ENCODE assay signal across 22 cellular contexts in genomic region chr19:36449059-36449670, GRCh38. TPM values are rescaled to one million over a fixed set of nuclear protein-coding genes. Genes with fewer than 3 reads are reported as not detected.
A peak's percentile ranks its signal among the peaks of the same experiment; 100 is the strongest.
DNase-seq lines count a peak whose midpoint lies in the region; ATAC-seq, FAIRE-seq and TF ChIP-seq lines count a peak whose summit lies in the region.
"Had no signal": no experiment of that assay in that cellular context is flagged by ENCODE, and none has a peak within 500 bp of the region (broad histone marks: within the 10 kb centered on the region; RNA-seq: fewer than 3 reads in every experiment).

No MANE protein-coding gene starts in this region.

- H3K9me3 ChIP-seq in adipocyte (ENCODE audit: control insufficient read depth, low read length) (peaks cover 95% of the 10 kb centered on the region), tibial artery (peaks cover 0 to 97% (median 78%) of the 10 kb centered on the region in 3 donors)
- H3K9me3 ChIP-seq: testis had no signal

- BruUV-seq in MCF 10A (replicated peaks; lab: Mats Ljungman, UMichigan), result no TSS peak

- H3K27ac ChIP-seq in GM23338 (ENCODE audit: low read depth) (no peak overlapping the region), tibial artery (no peak overlapping the region)
- H3K27ac ChIP-seq: breast epithelium, testis had no signal

- POLR2A ChIA-PET in MCF 10A (lab: Yijun Ruan, JAX), result interaction anchor here (0.6 kb wide), 1 partner anchor 41 kb away, joined by 3 read pairs; no protein-coding TSS in a partner anchor

- no peak overlapping the region for H3K9ac ChIP-seq in adipocyte (ENCODE audit: low read length)

- no peaks in the 10 kb centered on the region for H3K79me2 ChIP-seq in GM23338 (replicated peaks; ENCODE audit: insufficient read depth)

- H3K27me3 ChIP-seq in GM23338 (ENCODE audit: insufficient read depth) (no peaks in the 10 kb centered on the region), adipocyte (replicated peaks; ENCODE audit: control insufficient read depth, insufficient read depth, low read length) (no peaks in the 10 kb centered on the region), tibial artery (no peaks in the 10 kb centered on the region)
- H3K27me3 ChIP-seq: breast epithelium, testis had no signal

- H4K20me1 ChIP-seq in GM23338 (replicated peaks; ENCODE audit: insufficient read depth), result no peaks in the 10 kb centered on the region

- no peak for TF ChIP-seq POLR2A in lower leg skin (IDR thresholded peaks at IDR 0.05)

- H3K4me3 Mint-ChIP-seq in GM23338 (no peak overlapping the region), MCF 10A (ENCODE audit: unreplicated experiment) (no peak overlapping the region)
- H3K4me3 Mint-ChIP-seq: activated naive CD4-positive, alpha-beta T cell treated with anti-CD3 and anti-CD28 coated beads for 36 hours; T-helper 2 cell treated with Interferon-gamma antibody and Interleukin-4, amounts not matched to agents 5 μg/mL and 100 μg/mL, for 36 hours had no signal

- ATAC-seq in GM23338, result no peak
- ATAC-seq: SK-N-SH treated with all-trans-retinoic acid at 6 μM for 48 hours had no signal

- H3K9me3 Mint-ChIP-seq in GM23338 (peaks cover 74% of the 10 kb centered on the region), MCF 10A (ENCODE audit: unreplicated experiment) (peaks cover 24% of the 10 kb centered on the region)

- H3K4me1 Mint-ChIP-seq in GM23338 (no peaks in the 10 kb centered on the region), MCF 10A (ENCODE audit: insufficient read depth, unreplicated experiment) (no peaks in the 10 kb centered on the region)

- TF ChIP-seq CTCF in GM23338 (conservative IDR thresholded peaks at IDR 0.05; ENCODE audit: low read depth in 2 of 2), result no peak
- no peak for TF ChIP-seq CTCF in lower leg skin (IDR thresholded peaks at IDR 0.05)
- no peak for TF ChIP-seq CTCF in tibial artery (IDR thresholded peaks at IDR 0.05)
- no peak for TF ChIP-seq CTCF in MCF 10A (IDR thresholded peaks at IDR 0.05; ENCODE audit: unreplicated experiment)

- DNase-seq in GM23338 (ENCODE audit: low spot score), result peak; percentile 44
- no peak for DNase-seq in adipocyte (ENCODE audit: low read depth)
- DNase-seq in lower leg skin (ENCODE audit: low spot score in 2 of 2), result no peak
- peak; percentile 26 for DNase-seq in urothelium cell line (ENCODE audit: low spot score)
- DNase-seq in AG08395 (ENCODE audit: low spot score), result no peak
- DNase-seq in tibial artery, result no peak
- no peak for DNase-seq in MCF 10A (ENCODE audit: unreplicated experiment)
- DNase-seq: activated CD4-positive, alpha-beta T cell treated with anti-CD3 and anti-CD28 coated beads for 48 hours; activated naive CD4-positive, alpha-beta T cell treated with anti-CD3 and anti-CD28 coated beads for 36 hours; activated T-cell treated with anti-CD3 and anti-CD28 coated beads, Interleukin-2, amount 50 U/mL, for 48 hours; amniotic stem cell; NCI-H2081 treated with DMSO at 0.1 percent for 48 hours; NCI-H774; stimulated activated CD4-positive, alpha-beta T cell treated with anti-CD3 and anti-CD28 coated beads, Interleukin-4, amount 100 ng/mL, for 4 hours; stimulated activated naive CD4-positive, alpha-beta T cell; testis had no signal

- no peaks in the 10 kb centered on the region for H3K4me1 ChIP-seq in GM23338 (ENCODE audit: insufficient read depth)
- no peaks in the 10 kb centered on the region for H3K4me1 ChIP-seq in adipocyte (ENCODE audit: control insufficient read depth, insufficient read depth, low read length)
- H3K4me1 ChIP-seq in tibial artery, result no peaks in the 10 kb centered on the region
- H3K4me1 ChIP-seq: breast epithelium, testis had no signal

- no peak for FAIRE-seq in urothelium cell line (lab: Jason Lieb, UNC)
- FAIRE-seq: colon, keratinocyte had no signal

- H2AFZ ChIP-seq in GM23338, result no peak overlapping the region

- no peaks in the 10 kb centered on the region for H3K9me2 ChIP-seq in GM23338 (ENCODE audit: insufficient read depth)

- 97 to 98% methylated on average over 5 of the region's 5 CpGs for WGBS in lower leg skin, 2 donors

- CTCF ChIA-PET in MCF 10A (lab: Yijun Ruan, JAX), result no interaction called here

- H3K4me3 ChIP-seq in GM23338, result no peak overlapping the region
- peak overlapping the region; percentile 74 for H3K4me3 ChIP-seq in adipocyte (ENCODE audit: low read length)
- peak overlapping the region; percentile 9 for H3K4me3 ChIP-seq in lower leg skin (ENCODE audit: low read depth, poor library complexity, severe bottlenecking)
- no peak overlapping the region for H3K4me3 ChIP-seq in tibial artery
- H3K4me3 ChIP-seq: lung, testis had no signal

- no peak overlapping the region for H3K27ac Mint-ChIP-seq in GM23338
- no peak overlapping the region for H3K27ac Mint-ChIP-seq in MCF 10A (ENCODE audit: low read depth, unreplicated experiment)
- H3K27ac Mint-ChIP-seq: activated naive CD4-positive, alpha-beta T cell treated with anti-CD3 and anti-CD28 coated beads for 36 hours; T-helper 2 cell treated with Interferon-gamma antibody and Interleukin-4, amounts not matched to agents 5 μg/mL and 100 μg/mL, for 36 hours had no signal

- H3K36me3 ChIP-seq in GM23338 (ENCODE audit: insufficient read depth) (peaks cover 36% of the 10 kb centered on the region), adipocyte (ENCODE audit: control insufficient read depth, insufficient read depth, low read length, severe bottlenecking) (peaks cover 88% of the 10 kb centered on the region), tibial artery (peaks cover 86 to 100% (median 95%) of the 10 kb centered on the region in 3 donors)

- H3K4me2 ChIP-seq in GM23338, result no peak overlapping the region

- H3F3A ChIP-seq in GM23338 (replicated peaks; ENCODE audit: low read depth), result no peaks in the 10 kb centered on the region

- intact Hi-C loops in lower leg skin (cut with DNase I; ENCODE audit: low total_unique reads), result no loop called here
- intact Hi-C loops in tibial artery (cut with DNase I; ENCODE audit: low total_unique reads), result no loop called here
- intact Hi-C loops in MCF 10A (cut with micrococcal nuclease), result no loop called here

- H3K27me3 Mint-ChIP-seq in GM23338 (ENCODE audit: insufficient read depth, low read depth, poor library complexity), result peaks cover 2% of the 10 kb centered on the region
- no peaks in the 10 kb centered on the region for H3K27me3 Mint-ChIP-seq in MCF 10A (ENCODE audit: insufficient read depth, unreplicated experiment)

- H3K36me3 Mint-ChIP-seq in GM23338 (ENCODE audit: low read depth) (peaks cover 84% of the 10 kb centered on the region), MCF 10A (ENCODE audit: insufficient read depth, unreplicated experiment) (peaks cover 44% of the 10 kb centered on the region)

TF ChIP-seq in GM23338, 12 proteins besides CTCF, POLR2A, EP300 and RAD21 (continues in another document):
- TF ChIP-seq ZNF331 (CRISPR knock-in tag; IDR thresholded peaks at IDR 0.05; ENCODE audit: low read depth) (no peak), EZH2 (IDR thresholded peaks at IDR 0.05; ENCODE audit: low read depth, unreplicated experiment) (no peak), NANOG (IDR thresholded peaks at IDR 0.05; ENCODE audit: borderline replicate concordance) (no peak), REST (IDR thresholded peaks at IDR 0.05; ENCODE audit: unreplicated experiment) (no peak), ETS1 (IDR thresholded peaks at IDR 0.05) (no peak), ZNF114 (CRISPR knock-in tag; IDR thresholded peaks at IDR 0.05) (no peak), JUNB (IDR thresholded peaks at IDR 0.05; ENCODE audit: unreplicated experiment) (no peak), POLR2AphosphoS5 (IDR thresholded peaks at IDR 0.05; ENCODE audit: low read depth) (no peak)

RNA-seq across cellular contexts. Expression of gene ZFP82, which starts 30.7 kb away (rescaled TPM):
- 17.1 and 21.2 TPM in 2 replicates for total RNA-seq in GM23338 (2014; rRNA removed; shearing (Covaris generic))
- 10.8 and 16.8 TPM in 2 replicates for polyA plus RNA-seq in GM23338 (2016; fragmentation: Nextera tagmentation; extraction: Ambion mirVana)
- total RNA-seq in lower leg skin, result 1 to 10 TPM; 1.1 to 4.1 (median 1.5) TPM
- total RNA-seq in MCF 10A (2022), result 0.32 and 0.37 TPM in 2 replicates

RNA-seq across cellular contexts. Expression of gene ZNF566, which starts 40.2 kb away (rescaled TPM):
- 18.0 and 22.8 TPM in 2 replicates for total RNA-seq in GM23338 (2014; rRNA removed; shearing (Covaris generic))
- polyA plus RNA-seq in GM23338 (2016; fragmentation: Nextera tagmentation; extraction: Ambion mirVana), result 8.5 and 11.9 TPM in 2 replicates
- total RNA-seq in lower leg skin (10 to 100 TPM in 1 of 4 donors, 1 to 10 TPM in 3; 4.8 to 10.2 (median 5.7) TPM), MCF 10A (2022) (3.9 and 6.6 TPM in 2 replicates)

Comparison
In these comparisons a context has a peak if more than half of its experiments do, and no peak if none do; other contexts are left out.
1. DNase-seq: peak in GM23338 (single experiment) and urothelium cell line (single experiment); none in adipocyte (single experiment), lower leg skin (0 of 2), AG08395 (single experiment), tibial artery (0 of 2) and MCF 10A (single experiment).
2. H3K4me3 ChIP-seq: peak in adipocyte (single experiment) and lower leg skin (single experiment); none in GM23338 (single experiment) and tibial artery (0 of 2).